In the genomic region with DNA sequence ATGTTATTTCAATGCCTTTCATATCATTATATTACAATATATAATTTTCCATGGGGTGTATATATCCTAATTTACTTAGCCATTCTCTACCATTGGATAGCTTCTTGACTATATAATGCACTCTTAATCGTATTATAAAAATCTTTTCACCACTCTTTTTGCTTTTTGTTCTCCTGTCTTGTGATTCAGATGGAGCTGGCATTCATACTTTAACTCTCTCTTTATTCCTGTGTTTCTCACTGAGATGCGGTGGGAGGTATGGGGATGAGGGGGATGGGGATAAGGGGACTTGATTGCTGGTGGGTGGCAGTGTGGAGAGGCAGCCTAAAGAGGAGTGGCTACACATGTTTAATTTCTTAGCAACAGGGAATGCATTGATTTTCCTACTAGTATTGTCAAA, we compare ENCODE assay signal across 3 cellular contexts.
"Had no signal": no experiment of that assay in that cellular context is flagged by ENCODE, and none has a peak within 500 bp of the region (broad histone marks: within the 10 kb centered on the region; RNA-seq: fewer than 3 reads in every experiment).

No MANE protein-coding gene starts in this region.

- ATAC-seq: GM12878 had no signal

- H3K4me3 ChIP-seq: GM12878 had no signal

- DNase-seq: GDM1, GF-D8 had no signal
